Comparison of ENCODE assay signal across 22 cellular contexts in the genomic region with DNA sequence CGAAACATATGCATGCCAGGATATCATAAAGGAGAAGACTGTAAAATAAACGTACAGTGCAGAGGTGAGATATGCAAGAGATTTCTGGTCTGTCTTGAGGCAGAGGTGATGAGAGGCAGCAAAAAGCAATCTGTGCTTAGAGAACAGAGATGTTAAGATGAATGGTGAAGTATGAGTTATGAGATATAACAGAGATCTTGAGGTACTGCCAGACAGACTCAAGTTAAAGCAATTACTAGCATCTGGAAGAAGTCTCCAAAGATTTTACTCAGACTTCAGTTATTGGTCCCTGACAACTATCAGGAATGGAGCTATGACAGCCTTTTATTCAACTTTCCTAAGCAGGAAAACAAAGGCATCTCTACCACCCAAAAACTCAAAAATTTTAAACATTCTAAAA.
A peak's percentile ranks its signal among the peaks of the same experiment; 100 is the strongest.
DNase-seq lines count a peak whose midpoint lies in the region; ATAC-seq, FAIRE-seq and TF ChIP-seq lines count a peak whose summit lies in the region.
"Had no signal": no experiment of that assay in that cellular context is flagged by ENCODE, and none has a peak within 500 bp of the region (broad histone marks: within the 10 kb centered on the region; RNA-seq: fewer than 3 reads in every experiment).

No MANE protein-coding gene starts in this region.

- H3K4me3 Mint-ChIP-seq in stimulated activated naive CD8-positive, alpha-beta T cell treated with anti-CD3 and anti-CD28 coated beads, Interleukin-15, amount 100 ng/mL, for 72 hours: no peak overlapping the region
- no peak overlapping the region for H3K4me3 Mint-ChIP-seq in CD4-positive, alpha-beta memory T cell
- H3K4me3 Mint-ChIP-seq: B cell; CD4-positive, CD25-positive, alpha-beta regulatory T cell had no signal

- no peaks in the 10 kb centered on the region for H3K79me2 ChIP-seq in OCI-LY3 (ENCODE audit: low read length)

- no peaks in the 10 kb centered on the region for H3K9me3 Mint-ChIP-seq in stimulated activated naive CD8-positive, alpha-beta T cell treated with anti-CD3 and anti-CD28 coated beads, Interleukin-15, amount 100 ng/mL, for 72 hours
- H3K9me3 Mint-ChIP-seq in CD4-positive, alpha-beta memory T cell: peaks cover 0 to 2% (median 0%) of the 10 kb centered on the region in 8 donors
- H3K9me3 Mint-ChIP-seq: CD4-positive, CD25-positive, alpha-beta regulatory T cell had no signal

- H3K4me3 ChIP-seq in OCI-LY3 (ENCODE audit: low read length) (no peak overlapping the region), sigmoid colon (no peak overlapping the region)
- no peak overlapping the region for H3K4me3 ChIP-seq in CD4-positive, alpha-beta memory T cell (ENCODE audit: low read length in 2 of 2)

- H3K27ac Mint-ChIP-seq in stimulated activated naive CD8-positive, alpha-beta T cell treated with anti-CD3 and anti-CD28 coated beads, Interleukin-15, amount 100 ng/mL, for 72 hours: no peak overlapping the region
- no peak overlapping the region for H3K27ac Mint-ChIP-seq in CD4-positive, alpha-beta memory T cell
- H3K27ac Mint-ChIP-seq: B cell; CD4-positive, CD25-positive, alpha-beta regulatory T cell had no signal

- ATAC-seq in sciatic nerve (no peak), HG03521 (IDR thresholded peaks at IDR 0.05; ENCODE audit: unreplicated experiment) (no peak)
- no peak for ATAC-seq in stimulated activated naive CD8-positive, alpha-beta T cell treated with anti-CD3 and anti-CD28 coated beads, Interleukin-15, amount 100 ng/mL, for 72 hours
- ATAC-seq: HCT116, HepG2, PC-3 had no signal

- TF ChIP-seq EP300 in sigmoid colon (IDR thresholded peaks at IDR 0.05): no peak

- no peak overlapping the region for H3K9ac ChIP-seq in OCI-LY3 (ENCODE audit: low read length)

- DNase-seq in GM12892 (ENCODE audit: insufficient read length) (no peak), sigmoid colon (no peak), sciatic nerve (ENCODE audit: low spot score) (no peak)
- DNase-seq in stimulated activated naive CD8-positive, alpha-beta T cell treated with anti-CD3 and anti-CD28 coated beads, Interleukin-15, amount 100 ng/mL, for 72 hours: no peak
- DNase-seq in CD4-positive, alpha-beta memory T cell: no peak
- DNase-seq: 8988T; Caco-2; CD4-positive, CD25-positive, alpha-beta regulatory T cell; GOT3; KG1; MV-4-11; NCI-H187; NCI-H2227 treated with DMSO at 0.1 percent for 48 hours; NCI-H524; PC-3 had no signal

- no peaks in the 10 kb centered on the region for H3K4me1 Mint-ChIP-seq in stimulated activated naive CD8-positive, alpha-beta T cell treated with anti-CD3 and anti-CD28 coated beads, Interleukin-15, amount 100 ng/mL, for 72 hours
- peaks cover 0 to 2% (median 0%) of the 10 kb centered on the region in 4 donors for H3K4me1 Mint-ChIP-seq in CD4-positive, alpha-beta memory T cell
- H3K4me1 Mint-ChIP-seq: B cell; CD4-positive, CD25-positive, alpha-beta regulatory T cell had no signal

- FAIRE-seq in GM12892 (lab: Jason Lieb, UNC): peak; percentile 51
- FAIRE-seq: G401.6, HepG2 had no signal

- intact Hi-C loops in sigmoid colon (cut with DNase I): no loop called here
- intact Hi-C loops in sciatic nerve (cut with DNase I): no loop called here
- intact Hi-C loops in CD4-positive, alpha-beta memory T cell (cut with micrococcal nuclease): no loop called here

- TF ChIP-seq POLR2A in GM12892 (IDR thresholded peaks at IDR 0.05; ENCODE audit: low read depth, low read length) (no peak), sigmoid colon (IDR thresholded peaks at IDR 0.05) (no peak)

- H3K27ac ChIP-seq in OCI-LY3 (ENCODE audit: low read length): no peak overlapping the region
- peak overlapping the region; percentile 31 for H3K27ac ChIP-seq in cingulate gyrus (ENCODE audit: low read depth, low read length)
- H3K27ac ChIP-seq in sigmoid colon: peak overlapping the region in 3 of 4 donors; percentile 25 to 69 (median 67)
- H3K27ac ChIP-seq in CD4-positive, alpha-beta memory T cell (ENCODE audit: low read depth, low read length): no peak overlapping the region

- H3K36me3 Mint-ChIP-seq in CD4-positive, alpha-beta memory T cell: no peaks in the 10 kb centered on the region
- H3K36me3 Mint-ChIP-seq: CD4-positive, CD25-positive, alpha-beta regulatory T cell had no signal

- H3K27me3 Mint-ChIP-seq in stimulated activated naive CD8-positive, alpha-beta T cell treated with anti-CD3 and anti-CD28 coated beads, Interleukin-15, amount 100 ng/mL, for 72 hours: no peaks in the 10 kb centered on the region
- H3K27me3 Mint-ChIP-seq in CD4-positive, alpha-beta memory T cell: no peaks in the 10 kb centered on the region
- H3K27me3 Mint-ChIP-seq: CD4-positive, CD25-positive, alpha-beta regulatory T cell had no signal

- H3K4me1 ChIP-seq in OCI-LY3 (ENCODE audit: low read length) (peaks cover 62% of the 10 kb centered on the region), sigmoid colon (peaks cover 0 to 71% (median 63%) of the 10 kb centered on the region in 4 donors)
- H3K4me1 ChIP-seq in CD4-positive, alpha-beta memory T cell (ENCODE audit: insufficient read depth, low read length): no peaks in the 10 kb centered on the region

- TF ChIP-seq CTCF in OCI-LY3 (IDR thresholded peaks at IDR 0.05; ENCODE audit: low read depth, low read length) (no peak), sigmoid colon (IDR thresholded peaks at IDR 0.05) (no peak)

- 73 to 86% methylated on average over 2 of the region's 2 CpGs for WGBS in sigmoid colon, 2 donors

- H3K4me2 ChIP-seq in OCI-LY3 (ENCODE audit: low read length): 0 out of 2 replicates have a peak overlapping the region, but pooled peaks have one; percentile 4

- H3K36me3 ChIP-seq in OCI-LY3 (replicated peaks; ENCODE audit: low read depth, low read length) (peaks cover 3% of the 10 kb centered on the region), sigmoid colon (no peaks in the 10 kb centered on the region)
- no peaks in the 10 kb centered on the region for H3K36me3 ChIP-seq in CD4-positive, alpha-beta memory T cell (ENCODE audit: insufficient read depth, low read length)

- POLR2A ChIA-PET in CD4-positive, alpha-beta memory T cell (lab: Charles Lee; ENCODE audit: partially characterized antibody): no interaction called here

- CTCF ChIA-PET in CD4-positive, alpha-beta memory T cell (lab: Charles Lee; ENCODE audit: partially characterized antibody): no interaction called here

- no peak overlapping the region for H2AFZ ChIP-seq in OCI-LY3 (ENCODE audit: low read depth, low read length)

- no peaks in the 10 kb centered on the region for H4K20me1 ChIP-seq in OCI-LY3 (ENCODE audit: insufficient read depth, low read length)

- H3K27me3 ChIP-seq in OCI-LY3 (ENCODE audit: low read depth, low read length) (no peaks in the 10 kb centered on the region), sigmoid colon (no peaks in the 10 kb centered on the region)
- no peaks in the 10 kb centered on the region for H3K27me3 ChIP-seq in CD4-positive, alpha-beta memory T cell (ENCODE audit: insufficient read depth, low read length)

- H3K9me3 ChIP-seq in OCI-LY3 (ENCODE audit: insufficient read depth, low read length) (no peaks in the 10 kb centered on the region), sigmoid colon (no peaks in the 10 kb centered on the region)
- H3K9me3 ChIP-seq in CD4-positive, alpha-beta memory T cell (ENCODE audit: control insufficient read depth in 1 of 2, low read length in 2 of 2): no peaks in the 10 kb centered on the region
- H3K9me3 ChIP-seq: Caco-2 had no signal

Comparison
In these comparisons a context has a peak if more than half of its experiments do, and no peak if none do; other contexts are left out.
1. H3K27ac ChIP-seq: peak in cingulate gyrus (single experiment) and sigmoid colon (3 of 4); none in OCI-LY3 (single experiment) and CD4-positive, alpha-beta memory T cell (single experiment).